16 cellular contexts compared by ENCODE assay signal in genomic region chrX:13440166-13440565, GRCh38.
A peak's percentile ranks its signal among the peaks of the same experiment; 100 is the strongest.
DNase-seq lines count a peak whose midpoint lies in the region; ATAC-seq and TF ChIP-seq lines count a peak whose summit lies in the region.
"Had no signal": no experiment of that assay in that cellular context is flagged by ENCODE, and none has a peak within 500 bp of the region (broad histone marks: within the 10 kb centered on the region; RNA-seq: fewer than 3 reads in every experiment).

No MANE protein-coding gene starts in this region.

- ATAC-seq in HG02678 (IDR thresholded peaks at IDR 0.05; ENCODE audit: unreplicated experiment) (no peak), GM19035 (IDR thresholded peaks at IDR 0.05; ENCODE audit: unreplicated experiment) (no peak)
- ATAC-seq: K562 had no signal

- no peak overlapping the region for H3K4me3 ChIP-seq in fibroblast of mammary gland (ENCODE audit: control insufficient read depth, low read depth, low read length)
- H3K4me3 ChIP-seq: GM23248, K562 had no signal

- no peak for TF ChIP-seq CTCF in fibroblast of mammary gland (conservative IDR thresholded peaks at IDR 0.05; ENCODE audit: control insufficient read depth, insufficient read depth, low read depth, low read length)

- DNase-seq in Daoy (ENCODE audit: low read depth): peak; percentile 41
- DNase-seq in NCI-H524 (lab: John Stamatoyannopoulos, UW): peak; percentile 46 to 84
- peak; percentile 46 for DNase-seq in fibroblast of mammary gland (ENCODE audit: low read depth)
- DNase-seq in renal cortical epithelial cell (ENCODE audit: low read depth): peak; percentile 79
- DNase-seq in GM19238 (ENCODE audit: insufficient read length, low spot score): no peak
- DNase-seq: CD4-positive, CD25-positive, alpha-beta regulatory T cell; DMS79 treated with DMSO at 0.1 percent for 48 hours; GM23248; HCEC 1CT; NCI-H1417 treated with DMSO at 0.1 percent for 48 hours; NCI-H1930; NCI-H526; SHP77 had no signal
